ENCODE assay signal across 8 cellular contexts in the genomic region with DNA sequence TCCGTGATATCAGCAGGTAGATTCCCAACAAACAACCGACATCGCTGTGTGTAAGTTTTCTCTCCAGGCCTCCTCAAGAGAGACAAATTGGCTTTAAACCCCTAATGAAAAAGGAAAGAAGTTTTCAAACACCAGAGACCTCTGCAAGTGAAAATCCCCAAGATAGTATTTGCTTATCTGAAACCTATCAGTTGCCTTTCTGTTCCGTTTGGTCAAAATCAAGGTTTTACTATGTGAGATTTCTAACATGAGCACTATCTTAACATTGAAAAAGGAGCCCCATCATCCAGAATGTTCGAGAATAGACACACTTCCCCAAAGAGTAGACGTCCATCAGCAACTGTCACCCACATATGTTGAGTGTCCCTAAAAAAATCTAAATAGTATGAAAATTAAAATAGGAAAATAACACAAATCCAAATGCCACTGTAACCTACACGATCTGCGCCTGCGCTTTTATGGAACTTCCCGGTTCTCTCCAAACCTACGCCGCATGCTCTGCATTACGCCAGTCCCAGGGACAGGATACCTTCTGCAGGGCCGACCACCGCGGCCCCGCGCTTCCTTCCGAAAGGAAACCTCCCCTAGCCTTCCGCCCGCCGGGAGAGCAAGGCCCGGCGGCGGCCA. TPM values are rescaled to one million over a fixed set of nuclear protein-coding genes. Genes with fewer than 3 reads are reported as not detected.
DNase-seq lines count a peak whose midpoint lies in the region; ATAC-seq and TF ChIP-seq lines count a peak whose summit lies in the region.

No MANE protein-coding gene starts in this region.

- peak overlapping the region; percentile 90 for H3K4me3 Mint-ChIP-seq in activated CD4-positive, alpha-beta T cell treated with anti-CD3 and anti-CD28 coated beads for 36 hours
- peak overlapping the region; percentile 89 for H3K4me3 Mint-ChIP-seq in activated naive CD8-positive, alpha-beta T cell treated with anti-CD3 and anti-CD28 coated beads, Interleukin-2, amount 50 U/mL, for 24 hours

- peaks cover 0 to 49% of the 10 kb centered on the region in 2 donors for H3K36me3 ChIP-seq in left lung
- peaks cover 38% of the 10 kb centered on the region for H3K36me3 ChIP-seq in thoracic aorta

- no peak for ATAC-seq in activated CD4-positive, alpha-beta T cell treated with anti-CD3 and anti-CD28 coated beads for 36 hours
- no peak for ATAC-seq in activated naive CD8-positive, alpha-beta T cell treated with anti-CD3 and anti-CD28 coated beads, Interleukin-2, amount 50 U/mL, for 24 hours
- ATAC-seq in left lung: no peak
- ATAC-seq in thoracic aorta (ENCODE audit: insufficient number of reproducible peaks, low FRiP score, low read depth): no peak
- ATAC-seq in HG03095 (IDR thresholded peaks at IDR 0.05; ENCODE audit: unreplicated experiment): no peak
- no peak for ATAC-seq in GM19397 (IDR thresholded peaks at IDR 0.05; ENCODE audit: unreplicated experiment)

- DNase-seq in activated CD4-positive, alpha-beta T cell treated with anti-CD3 and anti-CD28 coated beads for 36 hours: no peak
- no peak for DNase-seq in activated CD4-positive, alpha-beta T cell treated with anti-CD3 and anti-CD28 coated beads, Interleukin-2, amount 50 U/mL, for 48 hours
- no peak for DNase-seq in activated naive CD8-positive, alpha-beta T cell treated with anti-CD3 and anti-CD28 coated beads, Interleukin-2, amount 50 U/mL, for 24 hours
- DNase-seq in left lung: no peak
- DNase-seq in thoracic aorta (ENCODE audit: low spot score): no peak
- no peak for DNase-seq in NCI-H1048 (lab: John Stamatoyannopoulos, UW)

- H3K27me3 ChIP-seq in left lung: no peaks in the 10 kb centered on the region
- H3K27me3 ChIP-seq in thoracic aorta (replicated peaks; ENCODE audit: insufficient read depth): no peaks in the 10 kb centered on the region

- H3K4me1 ChIP-seq in left lung (peaks cover 15 to 65% of the 10 kb centered on the region in 2 donors), thoracic aorta (ENCODE audit: control insufficient read depth in 1 of 2, low read depth in 2 of 2) (peaks cover 31 to 55% of the 10 kb centered on the region in 2 donors)

- H3K9me3 ChIP-seq in left lung: no peaks in the 10 kb centered on the region
- H3K9me3 ChIP-seq in thoracic aorta: no peaks in the 10 kb centered on the region

- CTCF ChIA-PET in activated CD4-positive, alpha-beta T cell treated with anti-CD3 and anti-CD28 coated beads for 36 hours (lab: Charles Lee): interaction anchor here (1.4 kb wide), 1 partner anchor 10 kb away, joined by 3 read pairs; no protein-coding TSS in a partner anchor

- peak overlapping the region; percentile 90 for H3K27ac Mint-ChIP-seq in activated CD4-positive, alpha-beta T cell treated with anti-CD3 and anti-CD28 coated beads for 36 hours
- H3K27ac Mint-ChIP-seq in activated naive CD8-positive, alpha-beta T cell treated with anti-CD3 and anti-CD28 coated beads, Interleukin-2, amount 50 U/mL, for 24 hours: peak overlapping the region; percentile 84

- H3K27ac ChIP-seq in left lung (peak overlapping the region; percentile 96 to 99), thoracic aorta (peak overlapping the region; percentile 98 to 99)

- no peaks in the 10 kb centered on the region for H3K27me3 Mint-ChIP-seq in activated CD4-positive, alpha-beta T cell treated with anti-CD3 and anti-CD28 coated beads for 36 hours
- peaks cover 2% of the 10 kb centered on the region for H3K27me3 Mint-ChIP-seq in activated naive CD8-positive, alpha-beta T cell treated with anti-CD3 and anti-CD28 coated beads, Interleukin-2, amount 50 U/mL, for 24 hours

- peaks cover 48% of the 10 kb centered on the region for H3K4me1 Mint-ChIP-seq in activated CD4-positive, alpha-beta T cell treated with anti-CD3 and anti-CD28 coated beads for 36 hours
- H3K4me1 Mint-ChIP-seq in activated naive CD8-positive, alpha-beta T cell treated with anti-CD3 and anti-CD28 coated beads, Interleukin-2, amount 50 U/mL, for 24 hours: peaks cover 53% of the 10 kb centered on the region

- H3K36me3 Mint-ChIP-seq in activated CD4-positive, alpha-beta T cell treated with anti-CD3 and anti-CD28 coated beads for 36 hours (ENCODE audit: low read depth): peaks cover 57% of the 10 kb centered on the region
- H3K36me3 Mint-ChIP-seq in activated naive CD8-positive, alpha-beta T cell treated with anti-CD3 and anti-CD28 coated beads, Interleukin-2, amount 50 U/mL, for 24 hours (ENCODE audit: low read depth): peaks cover 52% of the 10 kb centered on the region

- intact Hi-C loops in activated CD4-positive, alpha-beta T cell treated with anti-CD3 and anti-CD28 coated beads for 36 hours (cut with DNase I, micrococcal nuclease): loop anchor here (1.0 to 10.0 kb wide), 13 partner anchors 77 to 1263 kb away; partner anchors contain the start of genes SMIM12 (in 2 of the 2), AGO3 (in 1 of the 2), C1orf216 (in 1 of the 2) and KIAA0319L (in 1 of the 2)
- intact Hi-C loops in left lung (cut with DNase I): no loop called here

- H3K4me3 ChIP-seq in left lung: peak overlapping the region; percentile 99 to 100
- peak overlapping the region; percentile 100 for H3K4me3 ChIP-seq in thoracic aorta

- POLR2A ChIA-PET in activated CD4-positive, alpha-beta T cell treated with anti-CD3 and anti-CD28 coated beads for 36 hours (lab: Charles Lee): interaction anchor here (0.7 to 2.3 kb wide), 2 partner anchors 10 to 332 kb away, joined by 5 to 23 read pairs; partner anchors contain the start of gene SMIM12

- TF ChIP-seq CTCF in left lung (IDR thresholded peaks at IDR 0.05): no peak
- TF ChIP-seq CTCF in thoracic aorta (IDR thresholded peaks at IDR 0.05): no peak

- H3K9me3 Mint-ChIP-seq in activated CD4-positive, alpha-beta T cell treated with anti-CD3 and anti-CD28 coated beads for 36 hours (ENCODE audit: low read depth): no peaks in the 10 kb centered on the region
- no peaks in the 10 kb centered on the region for H3K9me3 Mint-ChIP-seq in activated naive CD8-positive, alpha-beta T cell treated with anti-CD3 and anti-CD28 coated beads, Interleukin-2, amount 50 U/mL, for 24 hours

RNA-seq across cellular contexts. Expression of gene SFPQ, which starts 1.4 kb away (rescaled TPM):
- total RNA-seq in activated CD4-positive, alpha-beta T cell treated with anti-CD3 and anti-CD28 coated beads for 36 hours: 100 to 1,000 TPM; 350 to 389 TPM
- total RNA-seq in left lung (100 to 1,000 TPM; 138 to 161 TPM), thoracic aorta (100 to 1,000 TPM; 181 to 362 TPM)

Comparison
In these comparisons a context has a peak if more than half of its experiments do, and no peak if none do; other contexts are left out.
1. intact Hi-C loops: an anchor here in activated CD4-positive, alpha-beta T cell treated with anti-CD3 and anti-CD28 coated beads for 36 hours (1.0 to 10.0 kb wide); none called in left lung.